Comparison of ENCODE assay signal across 1 cellular context in the genomic region with DNA sequence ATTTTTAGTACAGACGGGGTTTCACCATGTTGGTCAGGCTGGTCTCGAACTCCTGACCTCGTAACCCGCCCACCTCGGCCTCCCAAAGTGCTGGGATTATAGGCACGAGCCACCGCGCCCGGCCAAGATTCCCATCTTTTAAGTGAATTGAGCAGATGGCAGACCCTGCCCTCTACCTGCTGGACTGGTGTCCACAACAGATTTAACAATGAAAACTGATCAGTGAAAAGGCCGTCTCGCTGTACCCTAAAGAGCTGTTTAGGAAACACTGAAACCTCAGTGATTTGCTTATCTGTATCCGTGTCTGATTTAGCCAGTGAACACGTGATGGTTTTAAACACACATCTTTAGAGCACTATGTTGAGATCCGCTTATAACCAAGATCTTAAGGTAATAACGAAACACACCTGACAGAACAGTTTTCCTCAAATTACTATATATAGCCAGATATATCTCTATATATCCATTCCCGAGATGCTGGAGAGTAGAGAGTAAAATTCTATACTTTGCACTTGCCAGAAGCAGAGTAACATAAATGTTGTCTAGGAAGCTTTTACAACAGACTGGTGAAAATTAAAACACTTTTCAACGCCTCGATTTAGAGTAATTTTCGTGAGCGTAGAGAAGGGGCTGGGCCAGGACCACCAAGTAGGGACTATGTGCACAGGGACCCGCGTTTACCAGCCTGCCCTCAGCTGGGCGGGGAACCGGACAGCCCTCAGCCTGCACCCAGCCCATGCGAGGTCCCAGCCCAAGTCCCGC.
A peak's percentile ranks its signal among the peaks of the same experiment; 100 is the strongest.
TF ChIP-seq lines count a peak whose summit lies in the region.

No MANE protein-coding gene starts in this region.

TF ChIP-seq in HepG2, 621 proteins besides CTCF, POLR2A, EP300 and RAD21 (continues in another document):
- TF ChIP-seq, protein P1, sequence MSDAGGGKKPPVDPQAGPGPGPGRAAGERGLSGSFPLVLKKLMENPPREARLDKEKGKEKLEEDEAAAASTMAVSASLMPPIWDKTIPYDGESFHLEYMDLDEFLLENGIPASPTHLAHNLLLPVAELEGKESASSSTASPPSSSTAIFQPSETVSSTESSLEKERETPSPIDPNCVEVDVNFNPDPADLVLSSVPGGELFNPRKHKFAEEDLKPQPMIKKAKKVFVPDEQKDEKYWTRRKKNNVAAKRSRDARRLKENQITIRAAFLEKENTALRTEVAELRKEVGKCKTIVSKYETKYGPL (CRISPR knock-in tag; IDR thresholded peaks at IDR 0.05) = no peak
- TF ChIP-seq, protein P2, sequence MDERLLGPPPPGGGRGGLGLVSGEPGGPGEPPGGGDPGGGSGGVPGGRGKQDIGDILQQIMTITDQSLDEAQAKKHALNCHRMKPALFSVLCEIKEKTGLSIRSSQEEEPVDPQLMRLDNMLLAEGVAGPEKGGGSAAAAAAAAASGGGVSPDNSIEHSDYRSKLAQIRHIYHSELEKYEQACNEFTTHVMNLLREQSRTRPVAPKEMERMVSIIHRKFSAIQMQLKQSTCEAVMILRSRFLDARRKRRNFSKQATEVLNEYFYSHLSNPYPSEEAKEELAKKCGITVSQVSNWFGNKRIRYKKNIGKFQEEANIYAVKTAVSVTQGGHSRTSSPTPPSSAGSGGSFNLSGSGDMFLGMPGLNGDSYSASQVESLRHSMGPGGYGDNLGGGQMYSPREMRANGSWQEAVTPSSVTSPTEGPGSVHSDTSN (CRISPR knock-in tag; IDR thresholded peaks at IDR 0.05) = no peak
- TF ChIP-seq ZNF766 (CRISPR knock-in tag; IDR thresholded peaks at IDR 0.05; ENCODE audit: borderline replicate concordance) = no peak
- TF ChIP-seq SCMH1 (CRISPR knock-in tag; IDR thresholded peaks at IDR 0.05; ENCODE audit: borderline replicate concordance) = no peak
- TF ChIP-seq, protein P3, sequence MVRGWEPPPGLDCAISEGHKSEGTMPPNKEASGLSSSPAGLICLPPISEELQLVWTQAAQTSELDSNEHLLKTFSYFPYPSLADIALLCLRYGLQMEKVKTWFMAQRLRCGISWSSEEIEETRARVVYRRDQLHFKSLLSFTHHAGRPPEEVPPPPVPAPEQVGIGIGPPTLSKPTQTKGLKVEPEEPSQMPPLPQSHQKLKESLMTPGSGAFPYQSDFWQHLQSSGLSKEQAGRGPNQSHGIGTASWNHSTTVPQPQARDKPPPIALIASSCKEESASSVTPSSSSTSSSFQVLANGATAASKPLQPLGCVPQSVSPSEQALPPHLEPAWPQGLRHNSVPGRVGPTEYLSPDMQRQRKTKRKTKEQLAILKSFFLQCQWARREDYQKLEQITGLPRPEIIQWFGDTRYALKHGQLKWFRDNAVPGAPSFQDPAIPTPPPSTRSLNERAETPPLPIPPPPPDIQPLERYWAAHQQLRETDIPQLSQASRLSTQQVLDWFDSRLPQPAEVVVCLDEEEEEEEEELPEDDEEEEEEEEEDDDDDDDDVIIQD (CRISPR knock-in tag; IDR thresholded peaks at IDR 0.05; ENCODE audit: low read depth) = 0 out of 2 replicates have a peak, but pooled peaks have one; percentile 12
- TF ChIP-seq, protein P4, sequence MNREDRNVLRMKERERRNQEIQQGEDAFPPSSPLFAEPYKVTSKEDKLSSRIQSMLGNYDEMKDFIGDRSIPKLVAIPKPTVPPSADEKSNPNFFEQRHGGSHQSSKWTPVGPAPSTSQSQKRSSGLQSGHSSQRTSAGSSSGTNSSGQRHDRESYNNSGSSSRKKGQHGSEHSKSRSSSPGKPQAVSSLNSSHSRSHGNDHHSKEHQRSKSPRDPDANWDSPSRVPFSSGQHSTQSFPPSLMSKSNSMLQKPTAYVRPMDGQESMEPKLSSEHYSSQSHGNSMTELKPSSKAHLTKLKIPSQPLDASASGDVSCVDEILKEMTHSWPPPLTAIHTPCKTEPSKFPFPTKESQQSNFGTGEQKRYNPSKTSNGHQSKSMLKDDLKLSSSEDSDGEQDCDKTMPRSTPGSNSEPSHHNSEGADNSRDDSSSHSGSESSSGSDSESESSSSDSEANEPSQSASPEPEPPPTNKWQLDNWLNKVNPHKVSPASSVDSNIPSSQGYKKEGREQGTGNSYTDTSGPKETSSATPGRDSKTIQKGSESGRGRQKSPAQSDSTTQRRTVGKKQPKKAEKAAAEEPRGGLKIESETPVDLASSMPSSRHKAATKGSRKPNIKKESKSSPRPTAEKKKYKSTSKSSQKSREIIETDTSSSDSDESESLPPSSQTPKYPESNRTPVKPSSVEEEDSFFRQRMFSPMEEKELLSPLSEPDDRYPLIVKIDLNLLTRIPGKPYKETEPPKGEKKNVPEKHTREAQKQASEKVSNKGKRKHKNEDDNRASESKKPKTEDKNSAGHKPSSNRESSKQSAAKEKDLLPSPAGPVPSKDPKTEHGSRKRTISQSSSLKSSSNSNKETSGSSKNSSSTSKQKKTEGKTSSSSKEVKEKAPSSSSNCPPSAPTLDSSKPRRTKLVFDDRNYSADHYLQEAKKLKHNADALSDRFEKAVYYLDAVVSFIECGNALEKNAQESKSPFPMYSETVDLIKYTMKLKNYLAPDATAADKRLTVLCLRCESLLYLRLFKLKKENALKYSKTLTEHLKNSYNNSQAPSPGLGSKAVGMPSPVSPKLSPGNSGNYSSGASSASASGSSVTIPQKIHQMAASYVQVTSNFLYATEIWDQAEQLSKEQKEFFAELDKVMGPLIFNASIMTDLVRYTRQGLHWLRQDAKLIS (CRISPR knock-in tag; IDR thresholded peaks at IDR 0.05) = no peak
- TF ChIP-seq ZMYM2 (CRISPR knock-in tag; IDR thresholded peaks at IDR 0.05) = peak; percentile 77; the same call in 1 of the 2 replicates
- peak; percentile 2; the same call in 1 of the 2 replicates for TF ChIP-seq ZNF674 (CRISPR knock-in tag; IDR thresholded peaks at IDR 0.05; ENCODE audit: low read depth)
- TF ChIP-seq REPIN1 (CRISPR knock-in tag; IDR thresholded peaks at IDR 0.05; ENCODE audit: borderline replicate concordance, low read depth) = no peak
- TF ChIP-seq ZNF44 (CRISPR knock-in tag; IDR thresholded peaks at IDR 0.05) = no peak
- 0 out of 2 replicates have a peak, but pooled peaks have one; percentile 62 for TF ChIP-seq ZNF367 (CRISPR knock-in tag; IDR thresholded peaks at IDR 0.05; ENCODE audit: borderline replicate concordance)
- no peak for TF ChIP-seq ZNF251 (CRISPR knock-in tag; IDR thresholded peaks at IDR 0.05)
- TF ChIP-seq, protein P5, sequence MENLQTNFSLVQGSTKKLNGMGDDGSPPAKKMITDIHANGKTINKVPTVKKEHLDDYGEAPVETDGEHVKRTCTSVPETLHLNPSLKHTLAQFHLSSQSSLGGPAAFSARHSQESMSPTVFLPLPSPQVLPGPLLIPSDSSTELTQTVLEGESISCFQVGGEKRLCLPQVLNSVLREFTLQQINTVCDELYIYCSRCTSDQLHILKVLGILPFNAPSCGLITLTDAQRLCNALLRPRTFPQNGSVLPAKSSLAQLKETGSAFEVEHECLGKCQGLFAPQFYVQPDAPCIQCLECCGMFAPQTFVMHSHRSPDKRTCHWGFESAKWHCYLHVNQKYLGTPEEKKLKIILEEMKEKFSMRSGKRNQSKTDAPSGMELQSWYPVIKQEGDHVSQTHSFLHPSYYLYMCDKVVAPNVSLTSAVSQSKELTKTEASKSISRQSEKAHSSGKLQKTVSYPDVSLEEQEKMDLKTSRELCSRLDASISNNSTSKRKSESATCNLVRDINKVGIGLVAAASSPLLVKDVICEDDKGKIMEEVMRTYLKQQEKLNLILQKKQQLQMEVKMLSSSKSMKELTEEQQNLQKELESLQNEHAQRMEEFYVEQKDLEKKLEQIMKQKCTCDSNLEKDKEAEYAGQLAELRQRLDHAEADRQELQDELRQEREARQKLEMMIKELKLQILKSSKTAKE (CRISPR knock-in tag; IDR thresholded peaks at IDR 0.05; ENCODE audit: borderline replicate concordance) = 0 out of 2 replicates have a peak, but pooled peaks have one; percentile 17
- TF ChIP-seq, protein P6, sequence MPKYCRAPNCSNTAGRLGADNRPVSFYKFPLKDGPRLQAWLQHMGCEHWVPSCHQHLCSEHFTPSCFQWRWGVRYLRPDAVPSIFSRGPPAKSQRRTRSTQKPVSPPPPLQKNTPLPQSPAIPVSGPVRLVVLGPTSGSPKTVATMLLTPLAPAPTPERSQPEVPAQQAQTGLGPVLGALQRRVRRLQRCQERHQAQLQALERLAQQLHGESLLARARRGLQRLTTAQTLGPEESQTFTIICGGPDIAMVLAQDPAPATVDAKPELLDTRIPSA (CRISPR knock-in tag; IDR thresholded peaks at IDR 0.05; ENCODE audit: borderline replicate concordance) = no peak
- TF ChIP-seq ZNF530 (CRISPR knock-in tag; IDR thresholded peaks at IDR 0.05; ENCODE audit: low read depth) = no peak
- 0 out of 2 replicates have a peak, but pooled peaks have one; percentile 19 for TF ChIP-seq ZNF841 (CRISPR knock-in tag; IDR thresholded peaks at IDR 0.05; ENCODE audit: borderline replicate concordance)
- no peak for TF ChIP-seq KMT2B (CRISPR knock-in tag; IDR thresholded peaks at IDR 0.05)
- peak; percentile 39 for TF ChIP-seq TBL1XR1 (IDR thresholded peaks at IDR 0.05; ENCODE audit: borderline replicate concordance, low read length, partially characterized antibody)
- no peak for TF ChIP-seq TOE1 (CRISPR knock-in tag; IDR thresholded peaks at IDR 0.05)
- TF ChIP-seq, protein P7, sequence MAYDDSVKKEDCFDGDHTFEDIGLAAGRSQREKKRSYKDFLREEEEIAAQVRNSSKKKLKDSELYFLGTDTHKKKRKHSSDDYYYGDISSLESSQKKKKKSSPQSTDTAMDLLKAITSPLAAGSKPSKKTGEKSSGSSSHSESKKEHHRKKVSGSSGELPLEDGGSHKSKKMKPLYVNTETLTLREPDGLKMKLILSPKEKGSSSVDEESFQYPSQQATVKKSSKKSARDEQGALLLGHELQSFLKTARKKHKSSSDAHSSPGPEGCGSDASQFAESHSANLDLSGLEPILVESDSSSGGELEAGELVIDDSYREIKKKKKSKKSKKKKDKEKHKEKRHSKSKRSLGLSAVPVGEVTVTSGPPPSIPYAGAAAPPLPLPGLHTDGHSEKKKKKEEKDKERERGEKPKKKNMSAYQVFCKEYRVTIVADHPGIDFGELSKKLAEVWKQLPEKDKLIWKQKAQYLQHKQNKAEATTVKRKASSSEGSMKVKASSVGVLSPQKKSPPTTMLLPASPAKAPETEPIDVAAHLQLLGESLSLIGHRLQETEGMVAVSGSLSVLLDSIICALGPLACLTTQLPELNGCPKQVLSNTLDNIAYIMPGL (CRISPR knock-in tag; IDR thresholded peaks at IDR 0.05; ENCODE audit: borderline replicate concordance in 1 of 2, low read depth in 1 of 2) = no peak
- TF ChIP-seq IKZF1 (IDR thresholded peaks at IDR 0.05) = no peak
- TF ChIP-seq, protein P8, sequence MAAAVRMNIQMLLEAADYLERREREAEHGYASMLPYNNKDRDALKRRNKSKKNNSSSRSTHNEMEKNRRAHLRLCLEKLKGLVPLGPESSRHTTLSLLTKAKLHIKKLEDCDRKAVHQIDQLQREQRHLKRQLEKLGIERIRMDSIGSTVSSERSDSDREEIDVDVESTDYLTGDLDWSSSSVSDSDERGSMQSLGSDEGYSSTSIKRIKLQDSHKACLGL (CRISPR knock-in tag; IDR thresholded peaks at IDR 0.05) = no peak
- TF ChIP-seq CEBPB (IDR thresholded peaks at IDR 0.05; ENCODE audit: borderline replicate concordance, low read depth, low read length) = no peak
- no peak for TF ChIP-seq RAD51 (IDR thresholded peaks at IDR 0.05; ENCODE audit: borderline replicate concordance)
- TF ChIP-seq, protein P9, sequence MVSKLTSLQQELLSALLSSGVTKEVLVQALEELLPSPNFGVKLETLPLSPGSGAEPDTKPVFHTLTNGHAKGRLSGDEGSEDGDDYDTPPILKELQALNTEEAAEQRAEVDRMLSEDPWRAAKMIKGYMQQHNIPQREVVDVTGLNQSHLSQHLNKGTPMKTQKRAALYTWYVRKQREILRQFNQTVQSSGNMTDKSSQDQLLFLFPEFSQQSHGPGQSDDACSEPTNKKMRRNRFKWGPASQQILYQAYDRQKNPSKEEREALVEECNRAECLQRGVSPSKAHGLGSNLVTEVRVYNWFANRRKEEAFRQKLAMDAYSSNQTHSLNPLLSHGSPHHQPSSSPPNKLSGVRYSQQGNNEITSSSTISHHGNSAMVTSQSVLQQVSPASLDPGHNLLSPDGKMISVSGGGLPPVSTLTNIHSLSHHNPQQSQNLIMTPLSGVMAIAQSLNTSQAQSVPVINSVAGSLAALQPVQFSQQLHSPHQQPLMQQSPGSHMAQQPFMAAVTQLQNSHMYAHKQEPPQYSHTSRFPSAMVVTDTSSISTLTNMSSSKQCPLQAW (CRISPR knock-in tag; IDR thresholded peaks at IDR 0.05) = peak; percentile 29; the same call in 1 of the 2 replicates
- TF ChIP-seq, protein P10, sequence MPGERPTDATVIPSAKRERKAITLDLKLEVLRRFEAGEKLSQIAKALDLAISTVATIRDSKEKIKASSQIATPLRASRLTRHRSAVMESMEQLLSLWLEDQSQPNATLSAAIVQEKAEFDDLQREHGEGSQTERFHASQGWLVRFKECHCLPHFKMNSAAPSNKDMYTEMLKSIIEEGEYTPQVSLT (CRISPR knock-in tag; IDR thresholded peaks at IDR 0.05; ENCODE audit: borderline replicate concordance, low read depth) = 0 out of 2 replicates have a peak, but pooled peaks have one; percentile 16
- TF ChIP-seq, protein P11, sequence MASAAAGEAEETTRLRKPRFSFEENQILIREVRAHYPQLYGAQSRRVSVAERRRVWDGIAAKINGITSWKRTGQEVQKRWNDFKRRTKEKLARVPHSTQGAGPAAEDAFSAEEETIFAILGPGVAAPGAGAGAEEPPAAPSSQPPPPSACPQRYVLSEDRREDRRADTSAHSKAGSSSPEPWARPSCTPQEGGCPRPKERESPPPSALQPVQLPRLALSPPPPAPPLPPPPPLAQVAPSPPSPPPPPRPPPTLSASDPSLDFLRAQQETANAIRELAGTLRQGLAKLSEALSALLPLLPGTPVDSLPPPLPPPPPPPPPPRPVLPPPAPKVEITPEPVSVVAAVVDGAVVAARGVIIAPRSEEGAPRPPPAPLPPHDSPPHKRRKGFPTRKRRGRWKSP (CRISPR knock-in tag; IDR thresholded peaks at IDR 0.05) = peak; percentile 3; the same call in 1 of the 2 replicates
- TF ChIP-seq PHF5A (CRISPR knock-in tag; IDR thresholded peaks at IDR 0.05; ENCODE audit: low read depth, unreplicated experiment) = peak; percentile 25
- TF ChIP-seq, protein P12, sequence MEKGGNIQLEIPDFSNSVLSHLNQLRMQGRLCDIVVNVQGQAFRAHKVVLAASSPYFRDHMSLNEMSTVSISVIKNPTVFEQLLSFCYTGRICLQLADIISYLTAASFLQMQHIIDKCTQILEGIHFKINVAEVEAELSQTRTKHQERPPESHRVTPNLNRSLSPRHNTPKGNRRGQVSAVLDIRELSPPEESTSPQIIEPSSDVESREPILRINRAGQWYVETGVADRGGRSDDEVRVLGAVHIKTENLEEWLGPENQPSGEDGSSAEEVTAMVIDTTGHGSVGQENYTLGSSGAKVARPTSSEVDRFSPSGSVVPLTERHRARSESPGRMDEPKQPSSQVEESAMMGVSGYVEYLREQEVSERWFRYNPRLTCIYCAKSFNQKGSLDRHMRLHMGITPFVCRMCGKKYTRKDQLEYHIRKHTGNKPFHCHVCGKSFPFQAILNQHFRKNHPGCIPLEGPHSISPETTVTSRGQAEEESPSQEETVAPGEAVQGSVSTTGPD (CRISPR knock-in tag; IDR thresholded peaks at IDR 0.05) = peak; percentile 32; the same call in 1 of the 2 replicates
- no peak for TF ChIP-seq CENPX (CRISPR knock-in tag; IDR thresholded peaks at IDR 0.05)
- TF ChIP-seq, protein P13, sequence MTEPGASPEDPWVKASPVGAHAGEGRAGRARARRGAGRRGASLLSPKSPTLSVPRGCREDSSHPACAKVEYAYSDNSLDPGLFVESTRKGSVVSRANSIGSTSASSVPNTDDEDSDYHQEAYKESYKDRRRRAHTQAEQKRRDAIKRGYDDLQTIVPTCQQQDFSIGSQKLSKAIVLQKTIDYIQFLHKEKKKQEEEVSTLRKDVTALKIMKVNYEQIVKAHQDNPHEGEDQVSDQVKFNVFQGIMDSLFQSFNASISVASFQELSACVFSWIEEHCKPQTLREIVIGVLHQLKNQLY (CRISPR knock-in tag; IDR thresholded peaks at IDR 0.05) = no peak
